In the genomic region with DNA sequence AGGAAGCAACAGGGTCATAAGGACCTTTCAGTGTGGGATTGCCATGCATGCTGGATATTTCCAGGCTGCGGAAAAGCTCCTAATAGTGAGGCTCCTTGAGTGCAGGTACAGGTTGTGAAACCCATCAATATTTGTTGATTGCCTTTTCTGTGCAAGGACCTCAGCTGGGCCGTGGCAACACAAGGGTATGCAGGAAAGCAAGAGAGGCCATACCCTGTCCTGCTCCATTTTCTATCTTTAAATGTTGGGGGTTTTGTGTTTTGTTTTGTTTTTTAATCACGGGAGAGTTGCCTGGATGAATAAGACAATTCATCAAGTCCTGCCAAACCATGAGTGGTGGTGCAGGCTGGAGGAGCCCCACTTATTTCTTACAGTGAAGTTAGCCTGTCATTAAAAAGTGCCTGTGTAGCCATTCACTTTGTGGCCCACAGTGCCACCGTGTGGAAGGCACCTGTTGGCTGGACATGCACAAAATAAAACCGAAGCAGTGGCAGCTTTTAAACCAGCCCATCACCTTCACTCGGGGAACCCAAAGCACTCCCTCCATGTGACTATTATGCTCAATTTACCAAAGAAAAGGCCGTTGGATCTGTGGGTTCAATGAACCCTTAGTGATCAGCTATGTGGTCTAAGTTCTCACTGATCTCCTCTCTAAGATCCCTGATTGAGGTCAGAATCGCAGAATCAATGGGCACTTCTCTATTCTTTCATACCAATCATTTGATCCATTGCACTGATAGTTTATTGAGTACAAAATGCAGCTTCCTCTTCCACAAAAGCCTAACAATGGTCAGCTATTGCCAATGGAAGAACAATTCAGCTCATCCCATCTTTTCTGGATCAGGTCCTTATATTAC, we compare ENCODE assay signal across 9 cellular contexts. TPM values are rescaled to one million over a fixed set of nuclear protein-coding genes. Genes with fewer than 3 reads are reported as not detected.
A peak's percentile ranks its signal among the peaks of the same experiment; 100 is the strongest.
DNase-seq lines count a peak whose midpoint lies in the region; ATAC-seq and TF ChIP-seq lines count a peak whose summit lies in the region.
"Had no signal": no experiment of that assay in that cellular context is flagged by ENCODE, and none has a peak within 500 bp of the region (broad histone marks: within the 10 kb centered on the region; RNA-seq: fewer than 3 reads in every experiment).

No MANE protein-coding gene starts in this region.

- TF ChIP-seq CTCF in fibroblast of pulmonary artery (IDR thresholded peaks at IDR 0.05; ENCODE audit: low read length, missing control alignments) = peak; percentile 81

- H3K9me3 ChIP-seq in SJCRH30 (replicated peaks) = no peaks in the 10 kb centered on the region
- H3K9me3 ChIP-seq in effector memory CD4-positive, alpha-beta T cell (ENCODE audit: control insufficient read depth, low read length) = no peaks in the 10 kb centered on the region
- H3K9me3 ChIP-seq: BLaER1 had no signal

- H3K36me3 ChIP-seq in SJCRH30 = peaks cover 2% of the 10 kb centered on the region
- no peaks in the 10 kb centered on the region for H3K36me3 ChIP-seq in effector memory CD4-positive, alpha-beta T cell (ENCODE audit: control insufficient read depth, insufficient read depth, low read length)
- H3K36me3 ChIP-seq: BLaER1 had no signal

- H3K4me3 ChIP-seq in SJCRH30 (no peak overlapping the region), fibroblast of pulmonary artery (replicated peaks; ENCODE audit: low read depth, low read length) (no peak overlapping the region)
- H3K4me3 ChIP-seq in effector memory CD4-positive, alpha-beta T cell (ENCODE audit: insufficient read depth, low read depth, low read length, poor library complexity, severe bottlenecking) = no peak overlapping the region
- H3K4me3 ChIP-seq: BLaER1 had no signal

- no peaks in the 10 kb centered on the region for H3K27me3 ChIP-seq in SJCRH30
- H3K27me3 ChIP-seq in effector memory CD4-positive, alpha-beta T cell (replicated peaks; ENCODE audit: control insufficient read depth, insufficient read depth, low read length, poor library complexity, severe bottlenecking) = no peaks in the 10 kb centered on the region
- H3K27me3 ChIP-seq: BLaER1 had no signal

- no peak overlapping the region for H3K27ac ChIP-seq in SJCRH30
- H3K27ac ChIP-seq in effector memory CD4-positive, alpha-beta T cell (ENCODE audit: insufficient read depth, low read length, poor library complexity, severe bottlenecking) = no peak overlapping the region
- H3K27ac ChIP-seq: BLaER1 had no signal

- ATAC-seq in GM19438 (IDR thresholded peaks at IDR 0.05; ENCODE audit: low read depth, unreplicated experiment) = peak; percentile 79
- peak; percentile 68 for ATAC-seq in HG03558 (IDR thresholded peaks at IDR 0.05; ENCODE audit: extremely low read depth, unreplicated experiment)

- DNase-seq in NCI-H1694 (lab: John Stamatoyannopoulos, UW) (peak; percentile 15), NCI-H1694 treated with DMSO at 0.1 percent for 48 hours (lab: John Stamatoyannopoulos, UW) (no peak), SJCRH30 (peak; percentile 30 to 44), fibroblast of pulmonary artery (ENCODE audit: low read depth) (peak; percentile 68), renal cortical epithelial cell (ENCODE audit: low read depth) (peak; percentile 49)
- no peak for DNase-seq in effector memory CD4-positive, alpha-beta T cell

- H3K4me1 ChIP-seq in SJCRH30 = no peaks in the 10 kb centered on the region
- H3K4me1 ChIP-seq in effector memory CD4-positive, alpha-beta T cell (ENCODE audit: control insufficient read depth, insufficient read depth, low read length, poor library complexity, severe bottlenecking) = no peaks in the 10 kb centered on the region
- H3K4me1 ChIP-seq: BLaER1 had no signal

RNA-seq across cellular contexts. Expression of gene CLDN18, which starts 42.2 kb away (rescaled TPM):
- total RNA-seq in SJCRH30 (2014; rRNA removed; shearing (Covaris generic)) = not detected in 2 replicates
- total RNA-seq in renal cortical epithelial cell = not detected in 2 replicates

Comparison
In these comparisons a context has a peak if more than half of its experiments do, and no peak if none do; other contexts are left out.
1. DNase-seq: peak in NCI-H1694 (single experiment), SJCRH30 (2 of 2), fibroblast of pulmonary artery (single experiment) and renal cortical epithelial cell (single experiment); none in NCI-H1694 treated with DMSO at 0.1 percent for 48 hours (single experiment) and effector memory CD4-positive, alpha-beta T cell (0 of 3).